ENCODE assay signal across 1 cellular context in the genomic region with DNA sequence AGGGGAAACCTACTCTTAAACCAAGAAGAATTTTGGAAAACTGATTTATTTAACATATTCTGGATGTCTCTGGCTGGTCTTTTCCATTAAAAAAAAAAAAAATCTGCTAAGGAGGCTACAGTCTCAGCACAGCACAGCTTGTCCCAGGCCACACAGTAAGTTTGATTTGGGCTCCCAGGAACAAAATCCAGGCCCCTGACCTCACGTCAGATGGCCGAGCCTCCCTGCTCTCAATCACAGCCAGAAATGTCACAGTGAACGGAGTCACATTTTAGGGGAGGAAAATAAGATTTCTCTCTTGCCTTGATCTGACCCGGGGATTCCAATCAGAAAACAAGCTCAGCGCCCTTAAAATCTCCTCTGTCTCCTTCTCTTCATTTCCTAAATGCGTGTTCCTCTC.
TF ChIP-seq lines count a peak whose summit lies in the region.

No MANE protein-coding gene starts in this region.

TF ChIP-seq in WTC11, 78 proteins besides CTCF, POLR2A, EP300 and RAD21 (continued from another document):
- TF ChIP-seq, protein P1, sequence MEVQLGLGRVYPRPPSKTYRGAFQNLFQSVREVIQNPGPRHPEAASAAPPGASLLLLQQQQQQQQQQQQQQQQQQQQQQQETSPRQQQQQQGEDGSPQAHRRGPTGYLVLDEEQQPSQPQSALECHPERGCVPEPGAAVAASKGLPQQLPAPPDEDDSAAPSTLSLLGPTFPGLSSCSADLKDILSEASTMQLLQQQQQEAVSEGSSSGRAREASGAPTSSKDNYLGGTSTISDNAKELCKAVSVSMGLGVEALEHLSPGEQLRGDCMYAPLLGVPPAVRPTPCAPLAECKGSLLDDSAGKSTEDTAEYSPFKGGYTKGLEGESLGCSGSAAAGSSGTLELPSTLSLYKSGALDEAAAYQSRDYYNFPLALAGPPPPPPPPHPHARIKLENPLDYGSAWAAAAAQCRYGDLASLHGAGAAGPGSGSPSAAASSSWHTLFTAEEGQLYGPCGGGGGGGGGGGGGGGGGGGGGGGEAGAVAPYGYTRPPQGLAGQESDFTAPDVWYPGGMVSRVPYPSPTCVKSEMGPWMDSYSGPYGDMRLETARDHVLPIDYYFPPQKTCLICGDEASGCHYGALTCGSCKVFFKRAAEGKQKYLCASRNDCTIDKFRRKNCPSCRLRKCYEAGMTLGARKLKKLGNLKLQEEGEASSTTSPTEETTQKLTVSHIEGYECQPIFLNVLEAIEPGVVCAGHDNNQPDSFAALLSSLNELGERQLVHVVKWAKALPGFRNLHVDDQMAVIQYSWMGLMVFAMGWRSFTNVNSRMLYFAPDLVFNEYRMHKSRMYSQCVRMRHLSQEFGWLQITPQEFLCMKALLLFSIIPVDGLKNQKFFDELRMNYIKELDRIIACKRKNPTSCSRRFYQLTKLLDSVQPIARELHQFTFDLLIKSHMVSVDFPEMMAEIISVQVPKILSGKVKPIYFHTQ (CRISPR knock-in tag; IDR thresholded peaks at IDR 0.05) = no peak
- TF ChIP-seq, protein P2, sequence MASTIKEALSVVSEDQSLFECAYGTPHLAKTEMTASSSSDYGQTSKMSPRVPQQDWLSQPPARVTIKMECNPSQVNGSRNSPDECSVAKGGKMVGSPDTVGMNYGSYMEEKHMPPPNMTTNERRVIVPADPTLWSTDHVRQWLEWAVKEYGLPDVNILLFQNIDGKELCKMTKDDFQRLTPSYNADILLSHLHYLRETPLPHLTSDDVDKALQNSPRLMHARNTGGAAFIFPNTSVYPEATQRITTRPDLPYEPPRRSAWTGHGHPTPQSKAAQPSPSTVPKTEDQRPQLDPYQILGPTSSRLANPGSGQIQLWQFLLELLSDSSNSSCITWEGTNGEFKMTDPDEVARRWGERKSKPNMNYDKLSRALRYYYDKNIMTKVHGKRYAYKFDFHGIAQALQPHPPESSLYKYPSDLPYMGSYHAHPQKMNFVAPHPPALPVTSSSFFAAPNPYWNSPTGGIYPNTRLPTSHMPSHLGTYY (CRISPR knock-in tag; IDR thresholded peaks at IDR 0.05) = no peak
- TF ChIP-seq JAZF1 (CRISPR knock-in tag; IDR thresholded peaks at IDR 0.05) (no peak), IRF2 (CRISPR knock-in tag; IDR thresholded peaks at IDR 0.05; ENCODE audit: borderline replicate concordance, low read depth) (no peak), PRDM15 (CRISPR knock-in tag; IDR thresholded peaks at IDR 0.05) (no peak), NFYB (CRISPR knock-in tag; conservative IDR thresholded peaks at IDR 0.05; ENCODE audit: low read depth) (no peak), ZBTB21 (CRISPR knock-in tag; IDR thresholded peaks at IDR 0.05; ENCODE audit: borderline replicate concordance) (no peak), EMX1 (CRISPR knock-in tag; IDR thresholded peaks at IDR 0.05) (no peak), ESRRA (CRISPR knock-in tag; IDR thresholded peaks at IDR 0.05; ENCODE audit: borderline replicate concordance) (no peak), ZNF138 (CRISPR knock-in tag; conservative IDR thresholded peaks at IDR 0.05) (no peak)
- TF ChIP-seq, protein P3, sequence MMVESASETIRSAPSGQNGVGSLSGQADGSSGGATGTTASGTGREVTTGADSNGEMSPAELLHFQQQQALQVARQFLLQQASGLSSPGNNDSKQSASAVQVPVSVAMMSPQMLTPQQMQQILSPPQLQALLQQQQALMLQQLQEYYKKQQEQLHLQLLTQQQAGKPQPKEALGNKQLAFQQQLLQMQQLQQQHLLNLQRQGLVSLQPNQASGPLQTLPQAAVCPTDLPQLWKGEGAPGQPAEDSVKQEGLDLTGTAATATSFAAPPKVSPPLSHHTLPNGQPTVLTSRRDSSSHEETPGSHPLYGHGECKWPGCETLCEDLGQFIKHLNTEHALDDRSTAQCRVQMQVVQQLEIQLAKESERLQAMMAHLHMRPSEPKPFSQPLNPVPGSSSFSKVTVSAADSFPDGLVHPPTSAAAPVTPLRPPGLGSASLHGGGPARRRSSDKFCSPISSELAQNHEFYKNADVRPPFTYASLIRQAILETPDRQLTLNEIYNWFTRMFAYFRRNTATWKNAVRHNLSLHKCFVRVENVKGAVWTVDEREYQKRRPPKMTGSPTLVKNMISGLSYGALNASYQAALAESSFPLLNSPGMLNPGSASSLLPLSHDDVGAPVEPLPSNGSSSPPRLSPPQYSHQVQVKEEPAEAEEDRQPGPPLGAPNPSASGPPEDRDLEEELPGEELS (CRISPR knock-in tag; IDR thresholded peaks at IDR 0.05) = no peak
